In the genomic region with DNA sequence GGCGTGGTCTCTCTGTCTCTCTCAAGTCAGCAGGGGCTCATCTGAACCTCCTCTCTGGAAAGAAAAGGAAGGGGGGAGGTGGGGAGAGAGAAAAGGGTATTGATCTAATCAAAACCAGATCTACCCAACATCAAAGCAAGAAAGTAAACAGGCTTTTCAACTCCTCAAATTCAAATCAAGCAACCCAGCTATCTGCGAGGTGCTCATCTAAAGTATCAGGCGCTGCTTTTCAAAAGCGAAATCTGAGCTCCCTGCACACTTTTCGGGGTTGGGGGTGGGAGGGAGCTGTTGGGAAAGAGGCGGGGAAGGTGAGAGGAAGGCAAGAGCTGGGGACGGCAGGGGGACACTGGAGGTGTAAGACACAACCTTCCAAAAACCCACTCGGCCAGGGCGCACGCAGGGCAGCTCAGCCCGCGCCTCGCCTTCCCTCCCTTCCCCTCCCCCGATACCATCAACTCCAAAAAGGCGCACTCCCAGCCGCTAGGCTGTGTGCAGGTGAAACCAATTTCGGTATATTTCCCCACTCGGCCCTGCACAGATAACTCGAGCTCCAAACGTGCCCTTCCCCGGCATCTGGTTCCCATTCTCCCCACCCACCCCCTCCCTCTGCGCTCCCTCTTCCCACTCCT, we compare ENCODE assay signal across 7 cellular contexts. TPM values are rescaled to one million over a fixed set of nuclear protein-coding genes. Genes with fewer than 3 reads are reported as not detected.
A peak's percentile ranks its signal among the peaks of the same experiment; 100 is the strongest.
DNase-seq lines count a peak whose midpoint lies in the region; ATAC-seq, FAIRE-seq and TF ChIP-seq lines count a peak whose summit lies in the region.

No MANE protein-coding gene starts in this region.

- POLR2A ChIA-PET in Panc1 (lab: Charles Lee), result no interaction called here

- H3K4me1 ChIP-seq in Panc1 (ENCODE audit: control insufficient read depth, insufficient read depth, low read length), result peaks cover 3% of the 10 kb centered on the region; the same call in 1 of the 2 replicates
- H3K4me1 ChIP-seq in right cardiac atrium (ENCODE audit: control insufficient read depth, insufficient read depth, low read length), result peaks cover 3% of the 10 kb centered on the region

- intact Hi-C loops in Panc1 (cut with micrococcal nuclease; ENCODE audit: unreplicated experiment), result loop anchor here (5.0 kb wide), 2 partner anchors 261 to 281 kb away; no protein-coding TSS in a partner anchor
- intact Hi-C loops in right cardiac atrium (cut with DNase I), result loop anchor here (5.0 to 10.0 kb wide), 4 partner anchors 96 to 266 kb away; no protein-coding TSS in a partner anchor

- H3K36me3 ChIP-seq in Panc1 (ENCODE audit: control insufficient read depth, insufficient read depth, low read length), result peaks cover 8% of the 10 kb centered on the region; the same call in 1 of the 2 replicates

- no peaks in the 10 kb centered on the region for H3K9me3 ChIP-seq in Panc1 (ENCODE audit: control insufficient read depth, insufficient read depth, low read depth, low read length)
- H3K9me3 ChIP-seq in right cardiac atrium (ENCODE audit: control insufficient read depth, low read length), result no peaks in the 10 kb centered on the region

- TF ChIP-seq CTCF in Panc1 (IDR thresholded peaks at IDR 0.05) (no peak), GM20000 (IDR thresholded peaks at IDR 0.05; ENCODE audit: extremely low read depth, missing control alignments) (no peak)

- DNase-seq in Panc1 (ENCODE audit: low read depth, low spot score), result no peak
- DNase-seq in right cardiac atrium, result peak in 2 of 3 donors; percentile 60 to 61
- no peak for DNase-seq in frontal cortex (ENCODE audit: low spot score in 2 of 2)
- no peak for DNase-seq in GM20000 (ENCODE audit: low spot score)

- in situ Hi-C loops in Panc1 (cut with HindIII; ENCODE audit: low pct_unique_long_range_greater_than_20kb, low sequenced_read_pairs), result no loop called here

- H3K4me3 ChIP-seq in GM08714 (ENCODE audit: low read length), result peak overlapping the region; percentile 68
- H3K4me3 ChIP-seq in Panc1 (ENCODE audit: low read depth in 2 of 2, low read length in 2 of 2), result peak overlapping the region; percentile 57 to 58; a peak in 2 of 4 replicates
- H3K4me3 ChIP-seq in right cardiac atrium (ENCODE audit: low read length), result peak overlapping the region; percentile 100
- H3K4me3 ChIP-seq in skin epidermis, result peak overlapping the region in 4 of 7 experiments; percentile 65 to 81 (median 74)

- H3K27ac ChIP-seq in Panc1 (ENCODE audit: low read length) (no peak overlapping the region), right cardiac atrium (ENCODE audit: low read length) (peak overlapping the region; percentile 94), skin epidermis (peak overlapping the region in 18 of 21 experiments; percentile 85 to 98 (median 94))

- no TSS peak for BruUV-seq in Panc1 (replicated peaks; lab: Mats Ljungman, UMichigan)

- CTCF ChIA-PET in Panc1 (lab: Charles Lee), result interaction anchor here (0.6 kb wide), 1 partner anchor 492 kb away, joined by 4 read pairs; no protein-coding TSS in a partner anchor

- 29% methylated on average over 22 of the region's 22 CpGs for WGBS in right cardiac atrium

- no peak for FAIRE-seq in frontal cortex (lab: Jason Lieb, UNC)

- H3K27me3 ChIP-seq in Panc1 (ENCODE audit: control insufficient read depth, insufficient read depth, low read length), result no peaks in the 10 kb centered on the region
- no peaks in the 10 kb centered on the region for H3K27me3 ChIP-seq in right cardiac atrium (ENCODE audit: control insufficient read depth, insufficient read depth)

- ATAC-seq in Panc1, result no peak
- ATAC-seq in right cardiac atrium, result no peak
- ATAC-seq in HG02588 (IDR thresholded peaks at IDR 0.05; ENCODE audit: unreplicated experiment), result no peak

RNA-seq across cellular contexts. Expression of gene AXIN2, which starts 2.7 kb away (rescaled TPM):
- 2.4 TPM for total RNA-seq in Panc1 (2021; ENCODE audit: unreplicated experiment)
- 2.0 TPM for polyA plus RNA-seq in Panc1 (2012; ENCODE audit: insufficient read length)
- total RNA-seq in right cardiac atrium, result 10 to 100 TPM; 26.0 to 31.1 (median 29.0) TPM
- polyA plus RNA-seq in right cardiac atrium, result 8.9 TPM
- total RNA-seq in frontal cortex, result 39.5 TPM

Comparison
In these comparisons a context has a peak if more than half of its experiments do, and no peak if none do; other contexts are left out.
1. DNase-seq: peak in right cardiac atrium (2 of 3); none in Panc1 (single experiment), frontal cortex (0 of 2) and GM20000 (single experiment).
2. Peak in every context shown above with its lines, with median percentiles within 50 percentile points of each other: H3K4me3 ChIP-seq.